Comparison of ENCODE assay signal across 15 cellular contexts in the genomic region with DNA sequence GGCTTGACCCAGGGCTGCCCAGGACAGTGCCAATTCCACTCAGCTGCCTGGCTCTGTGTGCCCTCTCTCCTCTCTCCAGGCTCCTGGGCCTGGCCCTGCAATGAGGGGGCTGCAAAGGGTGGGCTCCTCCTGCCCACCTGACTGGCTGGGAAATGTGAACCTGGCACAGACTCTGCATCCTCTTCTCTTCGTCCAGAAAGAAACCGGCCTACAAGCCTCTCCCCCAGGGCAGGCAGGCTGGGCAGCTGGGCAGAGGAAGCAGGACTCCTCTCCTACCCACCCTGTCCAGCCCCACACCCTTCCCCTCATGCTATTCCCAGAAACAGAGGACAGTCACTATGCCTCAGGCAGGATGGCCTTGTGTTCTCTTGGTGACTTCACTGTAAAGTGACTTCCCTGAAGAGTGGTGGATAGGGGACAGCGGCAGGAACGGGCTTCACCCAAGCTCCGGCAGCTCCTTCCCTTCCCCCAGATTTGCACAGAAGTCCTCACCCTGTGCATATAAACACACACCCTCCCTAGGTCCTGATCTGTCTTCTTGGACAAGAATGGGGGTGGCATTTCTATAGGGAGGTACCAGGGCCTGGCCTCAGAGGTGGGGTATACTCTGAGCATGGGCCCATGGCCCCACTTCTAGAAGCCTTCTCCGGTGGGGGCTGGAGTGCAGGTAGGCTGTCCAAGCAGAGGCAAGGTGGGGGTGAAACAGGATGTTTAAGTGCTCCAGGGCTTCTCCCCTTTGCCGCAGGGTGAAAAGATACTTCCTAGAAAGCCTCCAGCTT. TPM values are rescaled to one million over a fixed set of nuclear protein-coding genes. Genes with fewer than 3 reads are reported as not detected.
DNase-seq lines count a peak whose midpoint lies in the region; ATAC-seq, FAIRE-seq and TF ChIP-seq lines count a peak whose summit lies in the region.
"Had no signal": no experiment of that assay in that cellular context is flagged by ENCODE, and none has a peak within 500 bp of the region (broad histone marks: within the 10 kb centered on the region; RNA-seq: fewer than 3 reads in every experiment).

No MANE protein-coding gene starts in this region.

- POLR2A ChIA-PET in Panc1 (lab: Charles Lee), result no interaction called here
- POLR2A ChIA-PET in HepG2 (lab: Yijun Ruan, JAX), result no interaction called here

- TSS peak; percentile 54 for BruUV-seq in Panc1 (replicated peaks; lab: Mats Ljungman, UMichigan)
- no TSS peak for BruUV-seq in HepG2 (replicated peaks; lab: Mats Ljungman, UMichigan)

- no peaks in the 10 kb centered on the region for H3K79me2 ChIP-seq in HepG2 (ENCODE audit: insufficient read depth, low read length)

- H3K4me3 ChIP-seq in Panc1 (ENCODE audit: low read depth in 2 of 2, low read length in 2 of 2) (no peak overlapping the region), HepG2 (replicated peaks in 1 of 3; ENCODE audit: insufficient read depth in 1 of 3, low read depth in 2 of 3, low read length in 3 of 3) (no peak overlapping the region), subcutaneous abdominal adipose tissue (ENCODE audit: low read depth in 1 of 5, low read length in 5 of 5) (no peak overlapping the region)
- H3K4me3 ChIP-seq: prostate gland, thyroid gland had no signal

- intact Hi-C loops in Panc1 (cut with micrococcal nuclease; ENCODE audit: unreplicated experiment) (no loop called here), HepG2 (cut with micrococcal nuclease; ENCODE audit: unreplicated experiment) (loop anchor here (5.0 to 10.0 kb wide), 2 partner anchors 36 to 59 kb away; no protein-coding TSS in a partner anchor), Right ventricle myocardium inferior (cut with DNase I) (no loop called here)

- H3K4me2 ChIP-seq in HepG2 (ENCODE audit: low read depth, low read length), result no peak overlapping the region

- H3K27me3 ChIP-seq in Panc1 (ENCODE audit: control insufficient read depth, insufficient read depth, low read length) (no peaks in the 10 kb centered on the region), HepG2 (ENCODE audit: control insufficient read depth in 1 of 2, insufficient read depth in 2 of 2, low read length in 2 of 2) (peaks cover 6 to 40% of the 10 kb centered on the region in 2 experiments; a peak in 4 of 5 replicates), subcutaneous abdominal adipose tissue (ENCODE audit: control insufficient read depth in 5 of 5, insufficient read depth in 4 of 5, low read length in 5 of 5) (no peaks in the 10 kb centered on the region)
- H3K27me3 ChIP-seq: thyroid gland had no signal

- no peak for FAIRE-seq in HepG2 (lab: Jason Lieb, UNC)

- ATAC-seq in activated T-cell treated with anti-CD3 and anti-CD28 coated beads, Interleukin-2, amount 50 U/mL, for 4 hours, result no peak
- ATAC-seq in Panc1, result no peak
- ATAC-seq in HepG2, result no peak
- ATAC-seq in GM18861 (IDR thresholded peaks at IDR 0.05; ENCODE audit: unreplicated experiment), result no peak
- ATAC-seq in Right ventricle myocardium inferior, result no peak

- H3K4me3 Mint-ChIP-seq in activated T-cell treated with anti-CD3 and anti-CD28 coated beads, Interleukin-2, amount 50 U/mL, for 4 hours, result no peak overlapping the region
- H3K4me3 Mint-ChIP-seq: activated T-helper 1 cell treated with anti-CD3 and anti-CD28 coated beads, Interleukin-12 subunit alpha, Interleukin-12 subunit beta, Interleukin-2, Interleukin-4 antibody, amounts not matched to agents 30 ng/mL and 10 ng/mL and 1 ng/mL, durations not matched to agents 14 hours and 24 hours and 36 hours had no signal

- H3K9ac ChIP-seq in HepG2 (ENCODE audit: insufficient read depth, low read depth, low read length), result no peak overlapping the region
- no peak overlapping the region for H3K9ac ChIP-seq in subcutaneous abdominal adipose tissue (ENCODE audit: low read length in 5 of 5)

- TF ChIP-seq CTCF in Panc1 (IDR thresholded peaks at IDR 0.05) (no peak), HepG2 (CRISPR knock-in tag; IDR thresholded peaks at IDR 0.05) (no peak)

- H3K27ac ChIP-seq in Panc1 (ENCODE audit: low read length) (peak overlapping the region; percentile 68), HepG2 (ENCODE audit: extremely low read length, insufficient read depth, low read length) (no peak overlapping the region), subcutaneous abdominal adipose tissue (ENCODE audit: low read depth, low read length) (peak overlapping the region; percentile 16)
- H3K27ac ChIP-seq: prostate gland, thyroid gland had no signal

- H3K4me1 ChIP-seq in Panc1 (ENCODE audit: control insufficient read depth, insufficient read depth, low read length), result peaks cover 29% of the 10 kb centered on the region
- H3K4me1 ChIP-seq in HepG2 (ENCODE audit: insufficient read depth, low read length), result peaks cover 53% of the 10 kb centered on the region
- peaks cover 6 to 29% (median 25%) of the 10 kb centered on the region in 5 donors for H3K4me1 ChIP-seq in subcutaneous abdominal adipose tissue (ENCODE audit: control insufficient read depth in 5 of 5, insufficient read depth in 5 of 5, low read length in 5 of 5)

- no peaks in the 10 kb centered on the region for H3K9me3 Mint-ChIP-seq in activated T-cell treated with anti-CD3 and anti-CD28 coated beads, Interleukin-2, amount 50 U/mL, for 4 hours
- H3K9me3 Mint-ChIP-seq: activated T-helper 1 cell treated with anti-CD3 and anti-CD28 coated beads, Interleukin-12 subunit alpha, Interleukin-12 subunit beta, Interleukin-2, Interleukin-4 antibody, amounts not matched to agents 30 ng/mL and 10 ng/mL and 1 ng/mL, durations not matched to agents 14 hours and 24 hours and 36 hours had no signal

- H3K36me3 Mint-ChIP-seq in activated T-cell treated with anti-CD3 and anti-CD28 coated beads, Interleukin-2, amount 50 U/mL, for 4 hours (ENCODE audit: insufficient read depth), result peaks cover 7% of the 10 kb centered on the region

- H2AFZ ChIP-seq in HepG2 (ENCODE audit: low read length), result no peak overlapping the region

- in situ Hi-C loops in Panc1 (cut with HindIII; ENCODE audit: low pct_unique_long_range_greater_than_20kb, low sequenced_read_pairs) (no loop called here), HepG2 (cut with HindIII; ENCODE audit: extremely low pct_ligation_motif_present, low pct_unique_long_range_greater_than_20kb) (no loop called here)

- TF ChIP-seq POLR2A in HepG2 (IDR thresholded peaks at IDR 0.05; ENCODE audit: insufficient read depth in 1 of 2, low read depth in 2 of 2, low read length in 2 of 2), result no peak

- H3K9me3 ChIP-seq in Panc1 (ENCODE audit: control insufficient read depth, insufficient read depth, low read depth, low read length) (no peaks in the 10 kb centered on the region), HepG2 (ENCODE audit: low read length) (no peaks in the 10 kb centered on the region), subcutaneous abdominal adipose tissue (ENCODE audit: control insufficient read depth in 5 of 5, low read length in 5 of 5) (no peaks in the 10 kb centered on the region)
- H3K9me3 ChIP-seq: prostate gland, thyroid gland had no signal

- CTCF ChIA-PET in Panc1 (lab: Charles Lee), result no interaction called here
- CTCF ChIA-PET in HepG2 (lab: Yijun Ruan, JAX; ENCODE audit: low intra/inter-chr PET ratio, low total read pairs), result no interaction called here

- no peaks in the 10 kb centered on the region for H3K27me3 Mint-ChIP-seq in activated T-cell treated with anti-CD3 and anti-CD28 coated beads, Interleukin-2, amount 50 U/mL, for 4 hours (ENCODE audit: low read depth)

- H3K4me1 Mint-ChIP-seq in activated T-cell treated with anti-CD3 and anti-CD28 coated beads, Interleukin-2, amount 50 U/mL, for 4 hours (ENCODE audit: low read depth), result peaks cover 39% of the 10 kb centered on the region

- WGBS in HepG2 (ENCODE audit: low lambda C conversion rate), result 46% methylated on average over 7 of the region's 7 CpGs

- peak; percentile 16 to 18 for DNase-seq in activated T-cell treated with anti-CD3 and anti-CD28 coated beads, Interleukin-2, amount 50 U/mL, for 48 hours
- DNase-seq in activated T-cell treated with anti-CD3 and anti-CD28 coated beads, Interleukin-2, amount 50 U/mL, for 4 hours, result no peak
- no peak for DNase-seq in Panc1 (ENCODE audit: low read depth, low spot score)
- no peak for DNase-seq in HepG2 (ENCODE audit: low spot score)
- no peak for DNase-seq in stimulated activated naive CD4-positive, alpha-beta T cell (lab: John Stamatoyannopoulos, UW)
- no peak for DNase-seq in Right ventricle myocardium inferior (ENCODE audit: missing footprints)
- DNase-seq: COR-L47, KG1, NCI-H1436 treated with DMSO at 0.1 percent for 48 hours, NCI-H226, thyroid gland had no signal

- H3K36me3 ChIP-seq in Panc1 (ENCODE audit: control insufficient read depth, insufficient read depth, low read length), result no peaks in the 10 kb centered on the region
- no peaks in the 10 kb centered on the region for H3K36me3 ChIP-seq in HepG2 (replicated peaks in 1 of 2; ENCODE audit: control insufficient read depth in 1 of 2, insufficient read depth in 2 of 2, low read length in 2 of 2)
- H3K36me3 ChIP-seq in subcutaneous abdominal adipose tissue (ENCODE audit: control insufficient read depth in 5 of 5, insufficient read depth in 5 of 5, low read length in 5 of 5), result no peaks in the 10 kb centered on the region
- H3K36me3 ChIP-seq: prostate gland, thyroid gland had no signal

- no peak for TF ChIP-seq RAD21 in HepG2 (CRISPR knock-in tag; IDR thresholded peaks at IDR 0.05)

- TF ChIP-seq EP300 in HepG2 (IDR thresholded peaks at IDR 0.05; ENCODE audit: low read depth in 2 of 2, low read length in 2 of 2) (no peak), HepG2 (CRISPR knock-in tag; IDR thresholded peaks at IDR 0.05; ENCODE audit: borderline replicate concordance) (no peak)

- no peaks in the 10 kb centered on the region for H4K20me1 ChIP-seq in HepG2 (ENCODE audit: insufficient read depth, low read length)

RNA-seq across cellular contexts. Expression of gene STAT5A, which starts 4.9 kb away (rescaled TPM):
- total RNA-seq in activated T-cell treated with anti-CD3 and anti-CD28 coated beads, Interleukin-2, amount 50 U/mL, for 4 hours, result 100 to 1,000 TPM; 193 to 264 (median 220) TPM
- 26.7 TPM for total RNA-seq in Panc1 (2021; ENCODE audit: unreplicated experiment)
- polyA plus RNA-seq in Panc1 (2012; ENCODE audit: insufficient read length), result 37.3 TPM
- 4.1 and 4.5 TPM in 2 replicates for total RNA-seq in HepG2 (2016; rRNA removed; fragmentation: Illumina TruSeq; extraction: Trizol)
- total RNA-seq in HepG2 (2016; cell fraction: cytosol; rRNA removed; fragmentation: Illumina TruSeq; extraction: Trizol; ENCODE audit: low read depth), result 1.5 and 1.6 TPM in 2 replicates
- 2.4 and 3.2 TPM in 2 replicates for total RNA-seq in HepG2 (2016; cell fraction: insoluble cytoplasmic fraction; rRNA removed; fragmentation: Illumina TruSeq; extraction: Trizol)
- 3.5 and 3.6 TPM in 2 replicates for total RNA-seq in HepG2 (2016; cell fraction: membrane; rRNA removed; fragmentation: Illumina TruSeq; extraction: Trizol)
- 3.1 and 4.2 TPM in 2 replicates for total RNA-seq in HepG2 (2016; cell fraction: nucleus; rRNA removed; fragmentation: Illumina TruSeq; extraction: Trizol)
- polyA plus RNA-seq in HepG2 (2011; rRNA removed), result 1.2 and 1.4 TPM in 2 replicates
- polyA plus RNA-seq in HepG2 (2011; cell fraction: cytosol; rRNA removed), result 1.3 and 1.4 TPM in 2 replicates
- 3.3 and 3.4 TPM in 2 replicates for polyA plus RNA-seq in HepG2 (2011; cell fraction: nucleus; rRNA removed)
- 3.9 and 7.9 TPM in 2 replicates for polyA plus RNA-seq in HepG2 (2012)
- 1.2 and 1.4 TPM in 2 replicates for polyA plus RNA-seq in HepG2 (2016; cell fraction: cytosol; fragmentation: Illumina TruSeq; extraction: Trizol; ENCODE audit: low read depth)
- 2.4 and 3.3 TPM in 2 replicates for polyA plus RNA-seq in HepG2 (2016; cell fraction: insoluble cytoplasmic fraction; fragmentation: Illumina TruSeq; extraction: Trizol; ENCODE audit: low read depth)
- polyA plus RNA-seq in HepG2 (2016; cell fraction: membrane; fragmentation: Illumina TruSeq; extraction: Trizol; ENCODE audit: low read depth), result 2.4 and 2.5 TPM in 2 replicates
- polyA plus RNA-seq in HepG2 (2016; cell fraction: nucleus; fragmentation: Illumina TruSeq; extraction: Trizol; ENCODE audit: insufficient read depth, low read depth), result 3.2 and 4.2 TPM in 2 replicates
- polyA minus RNA-seq in HepG2 (2011; rRNA and poly(A)+ RNA removed; ENCODE audit: low replicate concordance), result 6.3 and 24.5 TPM in 2 replicates
- 1.7 TPM in 2 replicates for polyA minus RNA-seq in HepG2 (2011; cell fraction: cytosol; rRNA and poly(A)+ RNA removed)
- polyA minus RNA-seq in HepG2 (2011; cell fraction: nucleus; rRNA and poly(A)+ RNA removed), result 1.7 and 3.0 TPM in 2 replicates
- total RNA-seq in Right ventricle myocardium inferior, result 14.6 TPM

RNA-seq across cellular contexts. Expression of gene STAT5B, which starts 7.2 kb away (rescaled TPM):
- total RNA-seq in activated T-cell treated with anti-CD3 and anti-CD28 coated beads, Interleukin-2, amount 50 U/mL, for 4 hours, result 10 to 100 TPM; 62.9 to 86.7 (median 71.9) TPM
- total RNA-seq in Panc1 (2021; ENCODE audit: unreplicated experiment) (102 TPM), HepG2 (2016; rRNA removed; fragmentation: Illumina TruSeq; extraction: Trizol) (17.2 and 21.0 TPM in 2 replicates), Right ventricle myocardium inferior (32.9 TPM)
- 66.5 TPM for polyA plus RNA-seq in Panc1 (2012; ENCODE audit: insufficient read length)
- total RNA-seq in HepG2 (2016; cell fraction: cytosol; rRNA removed; fragmentation: Illumina TruSeq; extraction: Trizol; ENCODE audit: low read depth), result 8.8 and 10.4 TPM in 2 replicates
- 14.8 and 23.5 TPM in 2 replicates for total RNA-seq in HepG2 (2016; cell fraction: insoluble cytoplasmic fraction; rRNA removed; fragmentation: Illumina TruSeq; extraction: Trizol)
- 13.7 and 14.6 TPM in 2 replicates for total RNA-seq in HepG2 (2016; cell fraction: membrane; rRNA removed; fragmentation: Illumina TruSeq; extraction: Trizol)
- total RNA-seq in HepG2 (2016; cell fraction: nucleus; rRNA removed; fragmentation: Illumina TruSeq; extraction: Trizol), result 21.1 and 22.8 TPM in 2 replicates
- 42.8 and 44.8 TPM in 2 replicates for polyA plus RNA-seq in HepG2 (2011; rRNA removed)
- polyA plus RNA-seq in HepG2 (2011; cell fraction: cytosol; rRNA removed), result 18.5 and 22.6 TPM in 2 replicates
- polyA plus RNA-seq in HepG2 (2011; cell fraction: nucleus; rRNA removed), result 110 and 115 TPM in 2 replicates
- 27.0 and 34.0 TPM in 2 replicates for polyA plus RNA-seq in HepG2 (2012)
- 3.0 and 3.2 TPM in 2 replicates for polyA plus RNA-seq in HepG2 (2016; cell fraction: cytosol; fragmentation: Illumina TruSeq; extraction: Trizol; ENCODE audit: low read depth)
- polyA plus RNA-seq in HepG2 (2016; cell fraction: insoluble cytoplasmic fraction; fragmentation: Illumina TruSeq; extraction: Trizol; ENCODE audit: low read depth), result 13.9 and 18.4 TPM in 2 replicates
- polyA plus RNA-seq in HepG2 (2016; cell fraction: membrane; fragmentation: Illumina TruSeq; extraction: Trizol; ENCODE audit: low read depth), result 8.2 and 9.4 TPM in 2 replicates
- 73.9 and 77.3 TPM in 2 replicates for polyA plus RNA-seq in HepG2 (2016; cell fraction: nucleus; fragmentation: Illumina TruSeq; extraction: Trizol; ENCODE audit: insufficient read depth, low read depth)
- polyA minus RNA-seq in HepG2 (2011; rRNA and poly(A)+ RNA removed; ENCODE audit: low replicate concordance), result 35.0 and 59.1 TPM in 2 replicates
- polyA minus RNA-seq in HepG2 (2011; cell fraction: cytosol; rRNA and poly(A)+ RNA removed), result 14.9 and 16.6 TPM in 2 replicates
- polyA minus RNA-seq in HepG2 (2011; cell fraction: nucleus; rRNA and poly(A)+ RNA removed), result 36.8 and 37.1 TPM in 2 replicates

Comparison
In these comparisons a context has a peak if more than half of its experiments do, and no peak if none do; other contexts are left out.
1. DNase-seq: peak in activated T-cell treated with anti-CD3 and anti-CD28 coated beads, Interleukin-2, amount 50 U/mL, for 48 hours (2 of 2); none in activated T-cell treated with anti-CD3 and anti-CD28 coated beads, Interleukin-2, amount 50 U/mL, for 4 hours (single experiment), Panc1 (single experiment), HepG2 (single experiment), stimulated activated naive CD4-positive, alpha-beta T cell (0 of 6) and Right ventricle myocardium inferior (single experiment).